In the genomic region with DNA sequence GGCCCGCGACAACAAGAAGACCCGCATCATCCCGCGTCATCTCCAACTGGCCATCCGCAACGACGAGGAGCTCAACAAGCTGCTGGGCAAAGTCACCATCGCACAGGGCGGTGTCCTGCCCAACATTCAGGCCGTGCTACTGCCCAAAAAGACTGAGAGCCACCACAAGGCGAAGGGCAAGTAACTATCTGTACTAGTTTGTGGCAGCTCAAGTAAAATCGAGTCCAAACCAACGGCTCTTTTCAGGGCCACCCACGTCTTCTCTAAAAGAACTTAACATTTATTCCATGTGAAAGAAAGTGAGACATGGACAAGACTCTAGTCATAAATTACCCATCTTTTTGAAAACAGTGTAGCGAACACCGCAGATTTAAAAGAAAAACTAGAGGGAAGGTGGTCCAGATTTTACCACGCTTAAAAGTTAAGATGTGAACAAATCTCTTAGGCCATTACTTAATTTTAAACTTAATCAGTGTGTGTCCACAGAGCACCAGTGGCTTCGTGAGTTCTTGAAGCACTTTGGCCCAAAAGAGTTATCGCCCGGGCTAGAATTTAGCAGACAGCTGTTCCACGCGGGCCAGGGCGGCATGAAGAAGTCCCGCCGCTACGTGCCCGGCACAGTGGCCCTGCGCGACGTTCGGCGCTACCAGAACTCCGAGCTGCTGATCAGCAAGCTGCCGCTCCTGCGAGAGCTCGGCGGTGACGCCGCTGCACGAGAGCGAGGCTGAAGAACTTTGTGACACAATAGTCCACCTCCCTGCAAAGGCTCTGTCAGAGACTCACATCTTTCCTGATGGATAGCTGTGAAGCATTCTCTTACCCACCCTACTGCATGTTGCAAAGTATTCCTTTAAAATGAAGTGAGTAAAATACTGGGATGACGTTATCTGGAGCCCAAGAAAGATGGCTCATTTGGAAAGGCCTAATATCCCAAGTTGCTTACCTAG, we compare ENCODE assay signal across 8 cellular contexts.
DNase-seq lines count a peak whose midpoint lies in the region; ATAC-seq and TF ChIP-seq lines count a peak whose summit lies in the region.

No MANE protein-coding gene starts in this region.

- H3K4me3 ChIP-seq in sigmoid colon, result peak overlapping the region; percentile 38 to 55 (median 52)

- H3K27ac ChIP-seq in sigmoid colon, result peak overlapping the region; percentile 87 to 95 (median 92)

- TF ChIP-seq EP300 in sigmoid colon (IDR thresholded peaks at IDR 0.05), result no peak

- peaks cover 0 to 22% (median 11%) of the 10 kb centered on the region in 4 donors for H3K4me1 ChIP-seq in sigmoid colon

- TF ChIP-seq CTCF in sigmoid colon (IDR thresholded peaks at IDR 0.05), result no peak

- ATAC-seq in activated naive CD4-positive, alpha-beta T cell treated with anti-CD3 and anti-CD28 coated beads, Interleukin-2, amount 50 U/mL, for 72 hours, result peak; percentile 18 to 21
- ATAC-seq in left ventricle myocardium superior, result peak; percentile 20
- no peak for ATAC-seq in HG03469 (IDR thresholded peaks at IDR 0.05; ENCODE audit: unreplicated experiment)

- 2 to 3% methylated on average over 43 of the region's 43 CpGs for WGBS in sigmoid colon, 2 donors

- DNase-seq in NCI-H2107 (lab: John Stamatoyannopoulos, UW) (peak; percentile 26), NCI-H2107 treated with DMSO at 0.1 percent for 48 hours (lab: John Stamatoyannopoulos, UW; ENCODE audit: unreplicated experiment) (no peak), KBM-7 (peak; percentile 91), SK-N-DZ (ENCODE audit: low spot score) (peak; percentile 64), left ventricle myocardium superior (peak; percentile 74), sigmoid colon (peak; percentile 77)
- peak; percentile 80 to 81 for DNase-seq in activated naive CD4-positive, alpha-beta T cell treated with anti-CD3 and anti-CD28 coated beads, Interleukin-2, amount 50 U/mL, for 72 hours (ENCODE audit: low spot score in 2 of 2)

- H3K9me3 ChIP-seq in sigmoid colon, result no peaks in the 10 kb centered on the region

- H3K27me3 ChIP-seq in sigmoid colon, result no peaks in the 10 kb centered on the region

- TF ChIP-seq POLR2A in sigmoid colon (IDR thresholded peaks at IDR 0.05), result no peak

- no peak overlapping the region for H3K27ac Mint-ChIP-seq in activated naive CD4-positive, alpha-beta T cell treated with anti-CD3 and anti-CD28 coated beads, Interleukin-2, amount 50 U/mL, for 72 hours

- H3K36me3 Mint-ChIP-seq in activated naive CD4-positive, alpha-beta T cell treated with anti-CD3 and anti-CD28 coated beads, Interleukin-2, amount 50 U/mL, for 72 hours, result peaks cover 0 to 4% of the 10 kb centered on the region in 2 donors

- in situ Hi-C loops in KBM-7 (cut with MboI; ENCODE audit: low pct_unique_long_range_greater_than_20kb, low sequenced_read_pairs), result loop anchor here (25.0 kb wide), 2 partner anchors 946 to 1096 kb away; a partner anchor contains a TSS

- H3K9me3 Mint-ChIP-seq in activated naive CD4-positive, alpha-beta T cell treated with anti-CD3 and anti-CD28 coated beads, Interleukin-2, amount 50 U/mL, for 72 hours, result no peaks in the 10 kb centered on the region

- H3K36me3 ChIP-seq in sigmoid colon, result no peaks in the 10 kb centered on the region

- intact Hi-C loops in left ventricle myocardium superior (cut with micrococcal nuclease) (no loop called here), sigmoid colon (cut with DNase I) (loop anchor here (2.0 to 10.0 kb wide), 7 partner anchors 13 to 1851 kb away; a partner anchor contains a TSS)
